11 cellular contexts compared by ENCODE assay signal in the genomic region with DNA sequence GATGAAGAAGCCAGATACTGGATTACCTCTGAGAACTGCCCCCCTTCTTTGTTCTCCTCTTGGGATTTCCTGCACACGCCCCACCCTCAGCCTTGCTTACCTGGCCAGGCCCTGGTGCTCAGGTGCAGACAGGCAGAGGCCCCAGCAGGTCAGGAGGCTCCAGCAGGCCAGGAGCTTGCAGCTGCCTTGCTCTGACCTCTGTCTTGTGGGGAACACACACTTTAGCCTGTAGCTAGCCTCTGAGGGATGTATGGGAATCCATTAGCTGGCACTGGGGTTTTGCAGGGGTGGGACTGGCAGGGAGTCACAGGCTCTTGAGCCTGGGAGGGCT. TPM values are rescaled to one million over a fixed set of nuclear protein-coding genes. Genes with fewer than 3 reads are reported as not detected.
DNase-seq lines count a peak whose midpoint lies in the region; ATAC-seq and TF ChIP-seq lines count a peak whose summit lies in the region.
"Had no signal": no experiment of that assay in that cellular context is flagged by ENCODE, and none has a peak within 500 bp of the region (broad histone marks: within the 10 kb centered on the region; RNA-seq: fewer than 3 reads in every experiment).

No MANE protein-coding gene starts in this region.

- H3K36me3 Mint-ChIP-seq in T-helper 1 cell treated with Interleukin-12 subunit alpha and Interleukin-12 subunit beta and Interleukin-4 antibody, amounts not matched to agents 30 μg/mL and 1 μg/mL, for 36 hours (ENCODE audit: low read depth), result no peaks in the 10 kb centered on the region
- peaks cover 6% of the 10 kb centered on the region for H3K36me3 Mint-ChIP-seq in stimulated activated effector memory CD8-positive, alpha-beta T cell treated with anti-CD3 and anti-CD28 coated beads, Interleukin-12 subunit alpha, Interleukin-12 subunit beta, amount 100 ng/mL, for 72 hours
- H3K36me3 Mint-ChIP-seq: activated CD8-positive, alpha-beta memory T cell treated with anti-CD3 and anti-CD28 coated beads, Interleukin-2, amount 10 ng/mL, durations not matched to agents 7 days and 5 days had no signal

- H3K27me3 ChIP-seq in left lung (peaks cover 0 to 32% of the 10 kb centered on the region in 2 donors), gastrocnemius medialis (peaks cover 0 to 5% (median 0%) of the 10 kb centered on the region in 3 donors)

- H3K36me3 ChIP-seq in left lung, result peaks cover 0 to 4% of the 10 kb centered on the region in 2 donors
- no peaks in the 10 kb centered on the region for H3K36me3 ChIP-seq in gastrocnemius medialis

- no peak for TF ChIP-seq CTCF in WI38 (IDR thresholded peaks at IDR 0.05; ENCODE audit: low read depth, low read length)
- TF ChIP-seq CTCF in left lung (IDR thresholded peaks at IDR 0.05), result no peak
- TF ChIP-seq CTCF in gastrocnemius medialis (IDR thresholded peaks at IDR 0.05 in 4 of 5, conservative IDR thresholded peaks at IDR 0.05 in 1 of 5), result no peak

- H3K27ac ChIP-seq in left lung, result peak overlapping the region; percentile 87 to 90
- no peak overlapping the region for H3K27ac ChIP-seq in gastrocnemius medialis
- H3K27ac ChIP-seq: foreskin keratinocyte had no signal

- ATAC-seq in left lung (no peak), HG03521 (IDR thresholded peaks at IDR 0.05; ENCODE audit: unreplicated experiment) (no peak), gastrocnemius medialis (no peak)
- ATAC-seq in stimulated activated effector memory CD8-positive, alpha-beta T cell treated with anti-CD3 and anti-CD28 coated beads, Interleukin-12 subunit alpha, Interleukin-12 subunit beta, amount 100 ng/mL, for 72 hours, result no peak
- ATAC-seq: activated CD8-positive, alpha-beta memory T cell treated with anti-CD3 and anti-CD28 coated beads, Interleukin-2, amount 10 ng/mL, durations not matched to agents 7 days and 5 days; foreskin keratinocyte had no signal

- DNase-seq in T-helper 1 cell (no peak), left lung (peak in 1 of 2 donors; percentile 50), gastrocnemius medialis (no peak), A172 (ENCODE audit: low spot score) (no peak)
- DNase-seq in stimulated activated effector memory CD8-positive, alpha-beta T cell treated with anti-CD3 and anti-CD28 coated beads, Interleukin-12 subunit alpha, Interleukin-12 subunit beta, amount 100 ng/mL, for 72 hours (ENCODE audit: low spot score in 2 of 2), result no peak
- DNase-seq: activated CD8-positive, alpha-beta memory T cell treated with anti-CD3 and anti-CD28 coated beads, Interleukin-2, amount 10 ng/mL, durations not matched to agents 7 days and 5 days; foreskin keratinocyte; stimulated activated CD4-positive, alpha-beta T cell treated with anti-CD3 and anti-CD28 coated beads, Interleukin-4, amount 100 ng/mL, for 24 hours had no signal

- no peak for TF ChIP-seq POLR2A in gastrocnemius medialis (IDR thresholded peaks at IDR 0.05)

- peak overlapping the region; percentile 58 for H3K4me3 Mint-ChIP-seq in T-helper 1 cell treated with Interleukin-12 subunit alpha and Interleukin-12 subunit beta and Interleukin-4 antibody, amounts not matched to agents 30 μg/mL and 1 μg/mL, for 36 hours
- peak overlapping the region; percentile 46 for H3K4me3 Mint-ChIP-seq in stimulated activated effector memory CD8-positive, alpha-beta T cell treated with anti-CD3 and anti-CD28 coated beads, Interleukin-12 subunit alpha, Interleukin-12 subunit beta, amount 100 ng/mL, for 72 hours

- H3K9me3 ChIP-seq in left lung, result no peaks in the 10 kb centered on the region
- no peaks in the 10 kb centered on the region for H3K9me3 ChIP-seq in gastrocnemius medialis

- intact Hi-C loops in left lung (cut with DNase I), result loop anchor here in 1 of 2 donors (10.0 kb wide), 2 partner anchors 60 to 150 kb away; no protein-coding TSS in a partner anchor
- intact Hi-C loops in gastrocnemius medialis (cut with DNase I; ENCODE audit: low total_unique reads), result loop anchor here (10.0 kb wide), 1 partner anchor 320 kb away; a partner anchor contains a TSS

- H3K4me3 ChIP-seq in WI38 (ENCODE audit: low read depth, low read length) (peak overlapping the region; percentile 86), left lung (peak overlapping the region; percentile 76 to 82), gastrocnemius medialis (peak overlapping the region in 1 of 4 donors; percentile 87)

- peaks cover 14% of the 10 kb centered on the region for H3K4me1 Mint-ChIP-seq in T-helper 1 cell treated with Interleukin-12 subunit alpha and Interleukin-12 subunit beta and Interleukin-4 antibody, amounts not matched to agents 30 μg/mL and 1 μg/mL, for 36 hours (ENCODE audit: low read depth)
- peaks cover 26% of the 10 kb centered on the region for H3K4me1 Mint-ChIP-seq in stimulated activated effector memory CD8-positive, alpha-beta T cell treated with anti-CD3 and anti-CD28 coated beads, Interleukin-12 subunit alpha, Interleukin-12 subunit beta, amount 100 ng/mL, for 72 hours

- no peaks in the 10 kb centered on the region for H3K9me3 Mint-ChIP-seq in T-helper 1 cell treated with Interleukin-12 subunit alpha and Interleukin-12 subunit beta and Interleukin-4 antibody, amounts not matched to agents 30 μg/mL and 1 μg/mL, for 36 hours
- no peaks in the 10 kb centered on the region for H3K9me3 Mint-ChIP-seq in stimulated activated effector memory CD8-positive, alpha-beta T cell treated with anti-CD3 and anti-CD28 coated beads, Interleukin-12 subunit alpha, Interleukin-12 subunit beta, amount 100 ng/mL, for 72 hours

- in situ Hi-C loops in gastrocnemius medialis (cut with MboI; ENCODE audit: low sequenced_read_pairs in 4 of 4), result no loop called here

- no peak overlapping the region for H3K27ac Mint-ChIP-seq in T-helper 1 cell treated with Interleukin-12 subunit alpha and Interleukin-12 subunit beta and Interleukin-4 antibody, amounts not matched to agents 30 μg/mL and 1 μg/mL, for 36 hours
- H3K27ac Mint-ChIP-seq in stimulated activated effector memory CD8-positive, alpha-beta T cell treated with anti-CD3 and anti-CD28 coated beads, Interleukin-12 subunit alpha, Interleukin-12 subunit beta, amount 100 ng/mL, for 72 hours, result no peak overlapping the region
- H3K27ac Mint-ChIP-seq: activated CD8-positive, alpha-beta memory T cell treated with anti-CD3 and anti-CD28 coated beads, Interleukin-2, amount 10 ng/mL, durations not matched to agents 7 days and 5 days had no signal

- peaks cover 30% of the 10 kb centered on the region for H3K27me3 Mint-ChIP-seq in T-helper 1 cell treated with Interleukin-12 subunit alpha and Interleukin-12 subunit beta and Interleukin-4 antibody, amounts not matched to agents 30 μg/mL and 1 μg/mL, for 36 hours (ENCODE audit: low read depth)

- H3K4me1 ChIP-seq in left lung, result peaks cover 13 to 48% of the 10 kb centered on the region in 2 donors
- H3K4me1 ChIP-seq in gastrocnemius medialis, result peaks cover 6 to 22% of the 10 kb centered on the region in 2 donors

RNA-seq across cellular contexts. Expression of a gene that starts 2.7 kb away (rescaled TPM):
- 100 to 1,000 TPM in 1 of 2 donors, 10 to 100 TPM in 1; 84.9 to 110 TPM for total RNA-seq in left lung
- 1 to 10 TPM; 2.2 to 3.7 (median 2.4) TPM for total RNA-seq in gastrocnemius medialis
- 20.8 and 37.9 TPM in 2 replicates for total RNA-seq in A172 (2014; rRNA removed; shearing (Covaris generic))
- total RNA-seq: foreskin keratinocyte had no signal

Comparison
In these comparisons a context has a peak if more than half of its experiments do, and no peak if none do; other contexts are left out.
1. H3K27ac ChIP-seq: peak in left lung (2 of 2); none in gastrocnemius medialis (0 of 4).